ENCODE assay signal across 8 cellular contexts in genomic region chr2:88692187-88692586, GRCh38. TPM values are rescaled to one million over a fixed set of nuclear protein-coding genes. Genes with fewer than 3 reads are reported as not detected.
A peak's percentile ranks its signal among the peaks of the same experiment; 100 is the strongest.
DNase-seq lines count a peak whose midpoint lies in the region; ATAC-seq and TF ChIP-seq lines count a peak whose summit lies in the region.

No MANE protein-coding gene starts in this region.

- TF ChIP-seq POLR2A in sigmoid colon (IDR thresholded peaks at IDR 0.05), result no peak

- H3K4me3 ChIP-seq in NT2/D1 (ENCODE audit: insufficient read length, low read depth) (peak overlapping the region; percentile 65), left ventricle myocardium inferior (peak overlapping the region; percentile 81), sigmoid colon (peak overlapping the region; percentile 65 to 80 (median 76))

- H3K9ac ChIP-seq in NT2/D1 (ENCODE audit: insufficient read length, low read depth), result peak overlapping the region; percentile 37

- H3K9me3 ChIP-seq in NT2/D1 (ENCODE audit: insufficient read depth, low read length) (peaks cover 22% of the 10 kb centered on the region), left ventricle myocardium inferior (replicated peaks) (no peaks in the 10 kb centered on the region), sigmoid colon (no peaks in the 10 kb centered on the region)

- WGBS in sigmoid colon, 2 donors, result 1% methylated on average over 11 of the region's 11 CpGs

- TF ChIP-seq CTCF in left ventricle myocardium inferior (IDR thresholded peaks at IDR 0.05; ENCODE audit: borderline replicate concordance), result no peak
- no peak for TF ChIP-seq CTCF in sigmoid colon (IDR thresholded peaks at IDR 0.05)

- intact Hi-C loops in left ventricle myocardium inferior (cut with micrococcal nuclease) (no loop called here), sigmoid colon (cut with DNase I) (no loop called here)

- H3K36me3 ChIP-seq in NT2/D1 (ENCODE audit: insufficient read depth, insufficient read length, low read length) (no peaks in the 10 kb centered on the region), left ventricle myocardium inferior (no peaks in the 10 kb centered on the region), sigmoid colon (no peaks in the 10 kb centered on the region)

- no peaks in the 10 kb centered on the region for H3K4me1 ChIP-seq in NT2/D1 (ENCODE audit: insufficient read depth, insufficient read length)
- H3K4me1 ChIP-seq in left ventricle myocardium inferior, result peaks cover 56% of the 10 kb centered on the region
- H3K4me1 ChIP-seq in sigmoid colon, result peaks cover 0 to 26% (median 24%) of the 10 kb centered on the region in 4 donors

- peak overlapping the region; percentile 87 for H3K27ac ChIP-seq in left ventricle myocardium inferior (replicated peaks)
- peak overlapping the region; percentile 73 to 84 (median 80) for H3K27ac ChIP-seq in sigmoid colon

- no peak for ATAC-seq in HG03460 (IDR thresholded peaks at IDR 0.05; ENCODE audit: unreplicated experiment)

- no peak for TF ChIP-seq EP300 in sigmoid colon (IDR thresholded peaks at IDR 0.05)

- H3K27me3 ChIP-seq in NT2/D1 (ENCODE audit: insufficient read depth, insufficient read length) (no peaks in the 10 kb centered on the region), left ventricle myocardium inferior (ENCODE audit: low read depth) (no peaks in the 10 kb centered on the region), sigmoid colon (no peaks in the 10 kb centered on the region)

- DNase-seq in NCI-H1417 (lab: John Stamatoyannopoulos, UW), result peak in 2 of 3 experiments; percentile 41 to 52
- no peak for DNase-seq in NCI-H1417 treated with DMSO at 0.1 percent for 48 hours (lab: John Stamatoyannopoulos, UW)
- no peak for DNase-seq in NT2/D1 (ENCODE audit: low read depth, low spot score)
- DNase-seq in activated effector memory CD4-positive, alpha-beta T cell treated with Interleukin-2 at 50 U/mL for 16 hours, result peak; percentile 5
- DNase-seq in left ventricle myocardium inferior, result no peak
- no peak for DNase-seq in sigmoid colon
- DNase-seq in mesenteric fat pad (ENCODE audit: low spot score), result no peak

RNA-seq across cellular contexts. Expression of gene RPIA, which starts 0.7 kb away (rescaled TPM):
- 18.0 TPM for total RNA-seq in left ventricle myocardium inferior
- 1 to 10 TPM; 1.1 to 8.2 (median 5.1) TPM for total RNA-seq in sigmoid colon
- 10 to 100 TPM; 21.0 to 38.3 (median 22.7) TPM for polyA plus RNA-seq in sigmoid colon
- 20.3 TPM for total RNA-seq in mesenteric fat pad

Comparison
In these comparisons a context has a peak if more than half of its experiments do, and no peak if none do; other contexts are left out.
1. DNase-seq: peak in NCI-H1417 (2 of 3) and activated effector memory CD4-positive, alpha-beta T cell treated with Interleukin-2 at 50 U/mL for 16 hours (single experiment); none in NCI-H1417 treated with DMSO at 0.1 percent for 48 hours (single experiment), NT2/D1 (single experiment), left ventricle myocardium inferior (single experiment), sigmoid colon (single experiment) and mesenteric fat pad (single experiment).
2. Peak in every context shown above with its lines, with median percentiles within 50 percentile points of each other: H3K4me3 ChIP-seq.